In the genomic region with DNA sequence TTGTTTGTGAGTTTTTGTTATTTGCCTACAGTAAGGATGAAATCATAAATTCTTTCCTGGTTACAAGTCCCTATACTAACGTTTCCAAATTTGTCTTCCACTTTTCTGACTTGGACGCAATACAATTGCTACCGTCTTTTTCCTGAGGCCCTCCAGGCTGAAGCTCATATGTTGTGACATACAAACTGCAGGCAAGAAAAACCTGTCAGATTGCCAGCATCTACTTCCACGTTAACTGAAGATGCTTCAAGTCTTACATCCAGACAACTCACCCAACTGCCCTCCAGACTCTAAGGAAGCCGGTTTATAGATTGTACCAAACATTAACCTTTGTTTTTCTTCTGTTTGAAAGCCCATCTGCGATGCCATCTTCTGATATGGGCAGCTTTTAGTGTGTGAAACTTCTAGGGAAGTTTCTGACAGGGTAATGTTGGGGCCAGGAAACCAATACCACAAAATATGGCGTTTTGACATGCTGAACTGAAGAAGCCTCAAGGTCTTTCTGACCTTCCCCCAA, we compare ENCODE assay signal across 9 cellular contexts. TPM values are rescaled to one million over a fixed set of nuclear protein-coding genes. Genes with fewer than 3 reads are reported as not detected.
A peak's percentile ranks its signal among the peaks of the same experiment; 100 is the strongest.
DNase-seq lines count a peak whose midpoint lies in the region; ATAC-seq, FAIRE-seq and TF ChIP-seq lines count a peak whose summit lies in the region.
"Had no signal": no experiment of that assay in that cellular context is flagged by ENCODE, and none has a peak within 500 bp of the region (broad histone marks: within the 10 kb centered on the region; RNA-seq: fewer than 3 reads in every experiment).

No MANE protein-coding gene starts in this region.

- H3K27me3 Mint-ChIP-seq in activated naive CD8-positive, alpha-beta T cell treated with anti-CD3 and anti-CD28 coated beads, Interleukin-2, amount 50 U/mL, for 24 hours = no peaks in the 10 kb centered on the region

- H3K27me3 ChIP-seq in parathyroid adenoma (ENCODE audit: control insufficient read depth, insufficient read depth, low read length) = no peaks in the 10 kb centered on the region

- H3K9me3 ChIP-seq in parathyroid adenoma (ENCODE audit: control insufficient read depth, low read length) = no peaks in the 10 kb centered on the region

- H3K4me3 ChIP-seq in Jurkat, Clone E6-1 (ENCODE audit: low read length) = no peak overlapping the region
- no peak overlapping the region for H3K4me3 ChIP-seq in parathyroid adenoma (ENCODE audit: low read depth, low read length)

- peaks cover 19% of the 10 kb centered on the region for H3K4me1 Mint-ChIP-seq in activated naive CD8-positive, alpha-beta T cell treated with anti-CD3 and anti-CD28 coated beads, Interleukin-2, amount 50 U/mL, for 24 hours

- no peak overlapping the region for H3K4me2 ChIP-seq in parathyroid adenoma (ENCODE audit: low read length)

- peak; percentile 52 for ATAC-seq in activated naive CD8-positive, alpha-beta T cell treated with anti-CD3 and anti-CD28 coated beads, Interleukin-2, amount 50 U/mL, for 24 hours
- ATAC-seq in GM21723 (IDR thresholded peaks at IDR 0.05; ENCODE audit: unreplicated experiment) = no peak

- no peak overlapping the region for H3K27ac ChIP-seq in parathyroid adenoma

- H3K27ac Mint-ChIP-seq in activated naive CD8-positive, alpha-beta T cell treated with anti-CD3 and anti-CD28 coated beads, Interleukin-2, amount 50 U/mL, for 24 hours = no peak overlapping the region

- H3K4me1 ChIP-seq in parathyroid adenoma = no peaks in the 10 kb centered on the region

- peak overlapping the region; percentile 22 for H2AFZ ChIP-seq in parathyroid adenoma

- H3K79me2 ChIP-seq in parathyroid adenoma = no peaks in the 10 kb centered on the region

- H3K9me3 Mint-ChIP-seq in activated naive CD8-positive, alpha-beta T cell treated with anti-CD3 and anti-CD28 coated beads, Interleukin-2, amount 50 U/mL, for 24 hours = no peaks in the 10 kb centered on the region

- FAIRE-seq in GM18507 (lab: Jason Lieb, UNC) = peak; percentile 31

- DNase-seq in GM18507 (ENCODE audit: extremely low spot score, insufficient read length, low read depth) = no peak
- DNase-seq in Jurkat, Clone E6-1 (ENCODE audit: low read depth, low spot score) = peak; percentile 77
- no peak for DNase-seq in activated naive CD8-positive, alpha-beta T cell treated with anti-CD3 and anti-CD28 coated beads, Interleukin-2, amount 50 U/mL, for 24 hours
- DNase-seq in middle frontal gyrus (ENCODE audit: extremely low spot score, low spot score) = no peak
- no peak for DNase-seq in stimulated activated CD4-positive, alpha-beta T cell treated with anti-CD3 and anti-CD28 coated beads, Interleukin-4, amount 100 ng/mL, for 1 hour
- DNase-seq: NCI-H69; stimulated activated CD4-positive, alpha-beta T cell treated with anti-CD3 and anti-CD28 coated beads, Interleukin-4, amount 100 ng/mL, for 4 hours had no signal

- H3K36me3 Mint-ChIP-seq in activated naive CD8-positive, alpha-beta T cell treated with anti-CD3 and anti-CD28 coated beads, Interleukin-2, amount 50 U/mL, for 24 hours (ENCODE audit: low read depth) = no peaks in the 10 kb centered on the region

- no peaks in the 10 kb centered on the region for H3K36me3 ChIP-seq in parathyroid adenoma (ENCODE audit: control insufficient read depth, insufficient read depth, low read length)

- no peak for TF ChIP-seq CTCF in parathyroid adenoma (IDR thresholded peaks at IDR 0.05)

- no peak overlapping the region for H3K4me3 Mint-ChIP-seq in activated naive CD8-positive, alpha-beta T cell treated with anti-CD3 and anti-CD28 coated beads, Interleukin-2, amount 50 U/mL, for 24 hours

- H3K9ac ChIP-seq in parathyroid adenoma = no peak overlapping the region

RNA-seq across cellular contexts. Expression of a gene that starts 21.4 kb away (rescaled TPM):
- polyA plus RNA-seq in Jurkat, Clone E6-1 (2012; ENCODE audit: insufficient read depth, insufficient read length) = 40.6 TPM
